In genomic region chr1:99133759-99134158, GRCh38 we compare ENCODE assay signal across 19 cellular contexts.
"Had no signal": no experiment of that assay in that cellular context is flagged by ENCODE, and none has a peak within 500 bp of the region (broad histone marks: within the 10 kb centered on the region; RNA-seq: fewer than 3 reads in every experiment).

No MANE protein-coding gene starts in this region.

- DNase-seq: activated CD4-positive, alpha-beta memory T cell treated with anti-CD3 and anti-CD28 coated beads, Interleukin-2, amount 10 ng/mL, durations not matched to agents 7 days and 5 days; activated CD4-positive, alpha-beta T cell treated with anti-CD3 and anti-CD28 coated beads, Interleukin-2, amount 10 ng/mL, durations not matched to agents 24 days and 14 days; activated effector memory CD4-positive, alpha-beta T cell treated with anti-CD3 and anti-CD28 coated beads, Interleukin-2, amount 50 U/mL, for 16 hours; activated naive CD4-positive, alpha-beta T cell treated with anti-CD3 and anti-CD28 coated beads, Interleukin-2, amount 50 U/mL, for 16 hours; activated T-cell treated with anti-CD3 and anti-CD28 coated beads for 4 hours; anterior cingulate cortex; body of pancreas; effector memory CD8-positive, alpha-beta T cell; hippocampal formation; kidney glomerular epithelial cell; left ventricle myocardium inferior; naive thymus-derived CD8-positive, alpha-beta T cell; stimulated activated CD4-positive, alpha-beta T cell treated with anti-CD3 and anti-CD28 coated beads, Interleukin-1b, Interleukin-23, amount 100 ng/mL, for 48 hours; tibial artery had no signal

- H3K27ac ChIP-seq: body of pancreas, left ventricle myocardium inferior, prostate gland, right atrium auricular region, tibial artery, VCaP had no signal

- ATAC-seq: activated CD4-positive, CD25-positive, alpha-beta regulatory T cell treated with anti-CD3 and anti-CD28 coated beads, Interleukin-2, amount 50 U/mL, for 24 hours; body of pancreas; effector memory CD8-positive, alpha-beta T cell; esophagus mucosa; naive thymus-derived CD8-positive, alpha-beta T cell had no signal
